In genomic region chr9:89853931-89854330, GRCh38 we compare ENCODE assay signal across 24 cellular contexts.
"Had no signal": no experiment of that assay in that cellular context is flagged by ENCODE, and none has a peak within 500 bp of the region (broad histone marks: within the 10 kb centered on the region; RNA-seq: fewer than 3 reads in every experiment).

No MANE protein-coding gene starts in this region.

- H3K27ac Mint-ChIP-seq: activated CD4-positive, alpha-beta T cell treated with anti-CD3 and anti-CD28 coated beads for 36 hours; activated naive CD8-positive, alpha-beta T cell treated with anti-CD3 and anti-CD28 coated beads for 36 hours; dendritic cell treated with granulocyte-macrophage colony-stimulating factor and Interleukin-4, amounts not matched to agents 40 ng/mL and 50 ng/mL, for 4 days; immature natural killer cell; naive B cell; nephron progenitor cell; T-helper 2 cell treated with Interferon-gamma antibody and Interleukin-4, amounts not matched to agents 5 μg/mL and 100 μg/mL, for 36 hours had no signal

- H3K4me3 ChIP-seq: esophagus muscularis mucosa, heart left ventricle, pancreas, psoas muscle, suprapubic skin, tibial artery had no signal

- H3K36me3 Mint-ChIP-seq: activated naive CD8-positive, alpha-beta T cell treated with anti-CD3 and anti-CD28 coated beads for 36 hours; immature natural killer cell; naive B cell had no signal

- DNase-seq: activated CD4-positive, alpha-beta T cell treated with anti-CD3 and anti-CD28 coated beads for 36 hours; activated CD4-positive, CD25-positive, alpha-beta regulatory T cell; activated effector memory CD4-positive, alpha-beta T cell treated with Interleukin-2 at 50 U/mL for 16 hours; activated naive CD4-positive, alpha-beta T cell treated with Interleukin-2 at 50 U/mL for 16 hours; activated naive CD8-positive, alpha-beta T cell treated with anti-CD3 and anti-CD28 coated beads for 36 hours; amniotic stem cell; brain microvascular endothelial cell; caudate nucleus; effector CD4-positive, alpha-beta T cell; foreskin keratinocyte; heart left ventricle; hypothalamus; immature natural killer cell; left ventricle myocardium superior; naive B cell; nephron progenitor cell; pancreas; psoas muscle; stimulated activated naive CD4-positive, alpha-beta T cell; tibial artery had no signal

- H3K36me3 ChIP-seq: brain microvascular endothelial cell, esophagus muscularis mucosa, heart left ventricle, pancreas, suprapubic skin, tibial artery had no signal

- H3K9me3 Mint-ChIP-seq: dendritic cell treated with granulocyte-macrophage colony-stimulating factor and Interleukin-4, amounts not matched to agents 40 ng/mL and 50 ng/mL, for 4 days; immature natural killer cell; naive B cell; T-helper 2 cell treated with Interferon-gamma antibody and Interleukin-4, amounts not matched to agents 5 μg/mL and 100 μg/mL, for 36 hours had no signal

- H3K27me3 ChIP-seq: brain microvascular endothelial cell, esophagus muscularis mucosa, foreskin keratinocyte, heart left ventricle, pancreas, suprapubic skin, tibial artery had no signal

- H3K9me3 ChIP-seq: esophagus muscularis mucosa, pancreas, psoas muscle, suprapubic skin, tibial artery had no signal

- H3K4me1 ChIP-seq: foreskin keratinocyte, pancreas, psoas muscle had no signal

- H3K4me3 Mint-ChIP-seq: activated CD4-positive, alpha-beta T cell treated with anti-CD3 and anti-CD28 coated beads for 36 hours; activated naive CD8-positive, alpha-beta T cell treated with anti-CD3 and anti-CD28 coated beads for 36 hours; dendritic cell treated with granulocyte-macrophage colony-stimulating factor and Interleukin-4, amounts not matched to agents 40 ng/mL and 50 ng/mL, for 4 days; immature natural killer cell; naive B cell; nephron progenitor cell; T-helper 2 cell treated with Interferon-gamma antibody and Interleukin-4, amounts not matched to agents 5 μg/mL and 100 μg/mL, for 36 hours had no signal

- H3K4me1 Mint-ChIP-seq: activated CD4-positive, alpha-beta T cell treated with anti-CD3 and anti-CD28 coated beads for 36 hours; immature natural killer cell; naive B cell had no signal

- H3K27me3 Mint-ChIP-seq: activated CD4-positive, alpha-beta T cell treated with anti-CD3 and anti-CD28 coated beads for 36 hours; activated naive CD8-positive, alpha-beta T cell treated with anti-CD3 and anti-CD28 coated beads for 36 hours had no signal

- H3K27ac ChIP-seq: brain microvascular endothelial cell, esophagus muscularis mucosa, foreskin keratinocyte, heart left ventricle, pancreas, psoas muscle, suprapubic skin, tibial artery had no signal
